In the genomic region with DNA sequence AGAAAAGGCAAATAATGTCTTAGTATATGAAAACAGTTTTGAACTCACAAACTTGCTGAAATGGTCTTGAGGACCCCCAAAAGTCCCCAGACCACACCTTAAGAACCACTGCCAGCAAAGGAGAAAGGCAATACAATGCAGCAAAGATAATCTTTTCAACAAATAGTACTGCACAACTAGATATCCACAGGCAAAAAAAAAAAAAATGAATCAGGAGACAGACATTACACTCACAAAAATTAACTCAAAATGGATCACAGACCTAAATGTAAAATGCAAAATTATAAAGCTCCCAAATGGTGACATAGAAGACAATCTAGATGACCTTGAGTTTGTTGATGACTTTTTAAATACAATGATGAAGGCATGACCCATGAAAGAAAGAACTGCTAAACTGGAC, we compare ENCODE assay signal across 24 cellular contexts. TPM values are rescaled to one million over a fixed set of nuclear protein-coding genes. Genes with fewer than 3 reads are reported as not detected.
DNase-seq lines count a peak whose midpoint lies in the region; ATAC-seq, FAIRE-seq and TF ChIP-seq lines count a peak whose summit lies in the region.
"Had no signal": no experiment of that assay in that cellular context is flagged by ENCODE, and none has a peak within 500 bp of the region (broad histone marks: within the 10 kb centered on the region; RNA-seq: fewer than 3 reads in every experiment).

No MANE protein-coding gene starts in this region.

- no peak overlapping the region for H3K4me2 ChIP-seq in H1 (ENCODE audit: insufficient read depth in 1 of 2, low read depth in 2 of 2, low read length in 2 of 2)

- no peaks in the 10 kb centered on the region for H3K23me2 ChIP-seq in H1 (ENCODE audit: low read depth, low read length)

- no peak overlapping the region for H2AK5ac ChIP-seq in H1 (ENCODE audit: low read depth, low read length)

- no peak overlapping the region for H4K91ac ChIP-seq in H1 (replicated peaks; ENCODE audit: insufficient read length, low read length)

- peaks cover 3% of the 10 kb centered on the region; the same call in 1 of the 2 replicates for H3K79me1 ChIP-seq in H1 (ENCODE audit: low read depth, low read length)

- no peaks in the 10 kb centered on the region for H3K9me3 ChIP-seq in cardiac muscle cell (ENCODE audit: low read depth)
- no peaks in the 10 kb centered on the region for H3K9me3 ChIP-seq in heart left ventricle
- no peaks in the 10 kb centered on the region for H3K9me3 ChIP-seq in T-helper 17 cell (ENCODE audit: control insufficient read depth, low read length, poor library complexity, severe bottlenecking)
- no peaks in the 10 kb centered on the region for H3K9me3 ChIP-seq in H1 (ENCODE audit: insufficient read depth in 2 of 2, low read depth in 1 of 2, low read length in 1 of 2)
- H3K9me3 ChIP-seq: adrenal gland, Caco-2, ovary, sigmoid colon, SJSA1 had no signal

- H3K27ac ChIP-seq in cardiac muscle cell (peak overlapping the region; percentile 37), heart left ventricle (peak overlapping the region in 1 of 12 donors; percentile 16), H1 (ENCODE audit: low read depth, low read length) (no peak overlapping the region)
- H3K27ac ChIP-seq: adrenal gland, ovary, SJSA1 had no signal

- intact Hi-C loops in heart left ventricle (cut with DNase I), result no loop called here

- H3K27ac Mint-ChIP-seq in T-helper 17 cell, result peak overlapping the region; percentile 79
- no peak overlapping the region for H3K27ac Mint-ChIP-seq in stimulated activated naive CD8-positive, alpha-beta T cell treated with anti-CD3 and anti-CD28 coated beads, Interleukin-15, amount 100 ng/mL, for 72 hours

- H2BK5ac ChIP-seq in H1 (ENCODE audit: low read depth, low read length), result no peak overlapping the region

- no peak for TF ChIP-seq POLR2A in heart left ventricle (IDR thresholded peaks at IDR 0.05)
- TF ChIP-seq POLR2A in H1 (IDR thresholded peaks at IDR 0.05; ENCODE audit: control extremely low read depth in 1 of 2, low read depth in 2 of 2, low read length in 2 of 2), result no peak

- no peak overlapping the region for H3K23ac ChIP-seq in H1 (ENCODE audit: insufficient read length)

- no peak for TF ChIP-seq CTCF in cardiac muscle cell (IDR thresholded peaks at IDR 0.05; ENCODE audit: low read depth, low read length)
- TF ChIP-seq CTCF in heart left ventricle (IDR thresholded peaks at IDR 0.05), result no peak
- TF ChIP-seq CTCF in H1 (IDR thresholded peaks at IDR 0.05; ENCODE audit: control extremely low read depth in 1 of 3, insufficient read depth in 1 of 3, low read depth in 1 of 3, low read length in 3 of 3), result no peak

- no peaks in the 10 kb centered on the region for H3K9me3 Mint-ChIP-seq in stimulated activated naive CD8-positive, alpha-beta T cell treated with anti-CD3 and anti-CD28 coated beads, Interleukin-15, amount 100 ng/mL, for 72 hours

- no peaks in the 10 kb centered on the region for H3K27me3 Mint-ChIP-seq in T-helper 17 cell
- no peaks in the 10 kb centered on the region for H3K27me3 Mint-ChIP-seq in stimulated activated naive CD8-positive, alpha-beta T cell treated with anti-CD3 and anti-CD28 coated beads, Interleukin-15, amount 100 ng/mL, for 72 hours

- DNase-seq in cardiac muscle cell (ENCODE audit: low read depth in 1 of 2, low spot score in 1 of 2), result no peak
- DNase-seq in heart left ventricle, result no peak
- DNase-seq in T-helper 17 cell, result no peak
- no peak for DNase-seq in H1 (ENCODE audit: low read depth in 1 of 2, low spot score in 2 of 2)
- no peak for DNase-seq in stimulated activated naive CD8-positive, alpha-beta T cell treated with anti-CD3 and anti-CD28 coated beads, Interleukin-15, amount 100 ng/mL, for 72 hours
- DNase-seq in DMS 273 treated with DMSO at 0.1 percent for 48 hours (lab: John Stamatoyannopoulos, UW), result no peak
- no peak for DNase-seq in KBM-7
- DNase-seq: adrenal gland; Caco-2; effector CD8-positive, alpha-beta T cell; EL; glutamatergic neuron; KG1; left ventricle myocardium superior; NCI-H2107; NCI-H526; ovary; sigmoid colon; substantia nigra; T1000 had no signal

- H3K4me1 ChIP-seq in cardiac muscle cell (ENCODE audit: low read depth) (peaks cover 33% of the 10 kb centered on the region), heart left ventricle (peaks cover 12 to 100% (median 80%) of the 10 kb centered on the region in 12 donors), H1 (replicated peaks in 1 of 4; ENCODE audit: control insufficient read depth in 3 of 4, insufficient read depth in 4 of 4, low read length in 3 of 4) (no peaks in the 10 kb centered on the region; a peak in 1 of 7 replicates)

- POLR2A ChIA-PET in H1 (lab: Charles Lee; ENCODE audit: partially characterized antibody), result interaction anchor here (1.2 kb wide), 1 partner anchor 9 kb away, joined by 3 read pairs; no protein-coding TSS in a partner anchor

- no peak overlapping the region for H2BK120ac ChIP-seq in H1 (replicated peaks; ENCODE audit: low read depth, low read length)

- peaks cover 14 to 100% of the 10 kb centered on the region in 2 experiments for H3K79me2 ChIP-seq in H1 (ENCODE audit: control insufficient read depth in 1 of 2, insufficient read depth in 2 of 2, low read length in 2 of 2)

- CTCF ChIA-PET in H1 (lab: Charles Lee; ENCODE audit: partially characterized antibody), result interaction anchor here (0.7 to 1.1 kb wide), 2 partner anchors 19 to 157 kb away, joined by 5 read pairs; no protein-coding TSS in a partner anchor

- ATAC-seq in heart left ventricle (no peak), T-helper 17 cell (no peak), GM18520 (IDR thresholded peaks at IDR 0.05; ENCODE audit: unreplicated experiment) (no peak)
- no peak for ATAC-seq in stimulated activated naive CD8-positive, alpha-beta T cell treated with anti-CD3 and anti-CD28 coated beads, Interleukin-15, amount 100 ng/mL, for 72 hours
- ATAC-seq: HCT116, left ventricle myocardium superior had no signal

- no peak overlapping the region for H3K14ac ChIP-seq in H1 (ENCODE audit: insufficient read length)

- H3K9ac ChIP-seq in H1 (replicated peaks in 1 of 4; ENCODE audit: extremely low read depth in 1 of 4, low read depth in 3 of 4, low read length in 3 of 4), result no peak overlapping the region

- no peak overlapping the region for H2BK20ac ChIP-seq in H1 (ENCODE audit: low read length)

- H3K18ac ChIP-seq in H1 (ENCODE audit: extremely low read depth, low read length), result no peak overlapping the region

- no peaks in the 10 kb centered on the region for H3K27me3 ChIP-seq in cardiac muscle cell
- no peaks in the 10 kb centered on the region for H3K27me3 ChIP-seq in heart left ventricle
- no peaks in the 10 kb centered on the region for H3K27me3 ChIP-seq in H1 (replicated peaks in 1 of 4; ENCODE audit: control insufficient read depth in 3 of 4, extremely low read depth in 1 of 4, insufficient read depth in 3 of 4, low read length in 3 of 4)
- H3K27me3 ChIP-seq: adrenal gland, ovary, sigmoid colon, SJSA1 had no signal

- H2BK12ac ChIP-seq in H1 (ENCODE audit: low read depth, low read length), result no peak overlapping the region

- H3K36me3 ChIP-seq in cardiac muscle cell (no peaks in the 10 kb centered on the region), heart left ventricle (no peaks in the 10 kb centered on the region), H1 (ENCODE audit: control insufficient read depth in 2 of 4, insufficient read depth in 4 of 4, low read length in 3 of 4) (no peaks in the 10 kb centered on the region)
- H3K36me3 ChIP-seq: adrenal gland, ovary, sigmoid colon, SJSA1 had no signal

- H3K4me3 ChIP-seq in cardiac muscle cell (no peak overlapping the region), heart left ventricle (no peak overlapping the region), H1 (ENCODE audit: extremely low read depth in 1 of 4, insufficient read depth in 2 of 4, low read depth in 3 of 4, low read length in 4 of 4) (no peak overlapping the region)
- H3K4me3 ChIP-seq: adrenal gland, ovary, sigmoid colon, SJSA1 had no signal

- no peak overlapping the region for H2BK15ac ChIP-seq in H1 (ENCODE audit: low read length)

- H3K4ac ChIP-seq in H1 (replicated peaks; ENCODE audit: insufficient read length, low read depth, low read length), result no peak overlapping the region

- in situ Hi-C loops in KBM-7 (cut with MboI; ENCODE audit: low pct_unique_long_range_greater_than_20kb, low sequenced_read_pairs), result no loop called here

- H4K5ac ChIP-seq in H1 (ENCODE audit: insufficient read length, low read depth, low read length), result no peak overlapping the region

- TF ChIP-seq RAD21 in H1 (IDR thresholded peaks at IDR 0.05 in 1 of 2, conservative IDR thresholded peaks at IDR 0.05 in 1 of 2; ENCODE audit: low read depth in 2 of 2, low read length in 2 of 2), result no peak

- peaks cover 51% of the 10 kb centered on the region for H3K4me1 Mint-ChIP-seq in T-helper 17 cell
- H3K4me1 Mint-ChIP-seq in stimulated activated naive CD8-positive, alpha-beta T cell treated with anti-CD3 and anti-CD28 coated beads, Interleukin-15, amount 100 ng/mL, for 72 hours, result peaks cover 87% of the 10 kb centered on the region

- no peak overlapping the region for H2AFZ ChIP-seq in H1 (ENCODE audit: low read length)

- TF ChIP-seq EP300 in H1 (IDR thresholded peaks at IDR 0.05; ENCODE audit: borderline replicate concordance in 1 of 2, low read depth in 2 of 2, low read length in 2 of 2), result no peak

- H3K56ac ChIP-seq in H1 (replicated peaks; ENCODE audit: insufficient read length, low read depth, low read length), result peak overlapping the region; percentile 2

- no peak for FAIRE-seq in H1 (lab: Jason Lieb, UNC)
- FAIRE-seq: GM19239 had no signal

- H3K4me3 Mint-ChIP-seq in T-helper 17 cell, result no peak overlapping the region
- H3K4me3 Mint-ChIP-seq in stimulated activated naive CD8-positive, alpha-beta T cell treated with anti-CD3 and anti-CD28 coated beads, Interleukin-15, amount 100 ng/mL, for 72 hours, result peak overlapping the region; percentile 41 to 54

- no peaks in the 10 kb centered on the region for H3K36me3 Mint-ChIP-seq in T-helper 17 cell (ENCODE audit: low read depth)

- no peak overlapping the region for H4K8ac ChIP-seq in H1 (ENCODE audit: extremely low read depth, insufficient read depth, low read length)

- H4K20me1 ChIP-seq in H1 (replicated peaks in 1 of 2; ENCODE audit: control insufficient read depth in 1 of 2, insufficient read depth in 2 of 2, low read length in 2 of 2), result peaks cover 5 to 13% of the 10 kb centered on the region in 2 experiments

RNA-seq across cellular contexts. Expression of a gene that starts 8.3 kb away (rescaled TPM):
- total RNA-seq in cardiac muscle cell, result 110 TPM in 2 replicates
- 49.9 and 50.4 TPM in 2 replicates for polyA plus RNA-seq in cardiac muscle cell
- 100 to 1,000 TPM; 139 to 207 (median 183) TPM for total RNA-seq in heart left ventricle
- 100 to 1,000 TPM in 1 of 2 donors, 10 to 100 TPM in 1; 36.1 to 117 TPM for polyA plus RNA-seq in heart left ventricle
- 100 to 1,000 TPM; 122 to 124 TPM for total RNA-seq in T-helper 17 cell
- 63.5 and 69.4 TPM in 2 replicates for total RNA-seq in H1 (2021; fragmentation: NEBNext Ultra II Directional; extraction: Animal tissue kit (Norgen Biotek cat#: 25700))
- 49.7 and 71.3 TPM in 2 replicates for polyA plus RNA-seq in H1 (2011; rRNA removed)
- 64.2 TPM for polyA plus RNA-seq in H1 (2011; cell fraction: cytosol; rRNA removed)
- 52.6 TPM for polyA plus RNA-seq in H1 (2011; cell fraction: nucleus; rRNA removed)
- 36.4 to 49.3 TPM (median 46.6 TPM) in 4 replicates for polyA plus RNA-seq in H1 (2012, experiment 1 of 2)
- 5.0 TPM for polyA plus RNA-seq in H1 (2012, experiment 2 of 2)
- polyA plus RNA-seq in H1 (2013, experiment 1 of 2), result 45.6 TPM
- 45.0 TPM for polyA plus RNA-seq in H1 (2013, experiment 2 of 2)
- polyA minus RNA-seq in H1 (2011; rRNA and poly(A)+ RNA removed), result 170 and 203 TPM in 2 replicates
- 87.3 TPM for polyA minus RNA-seq in H1 (2011; cell fraction: cytosol; rRNA and poly(A)+ RNA removed)
- polyA minus RNA-seq in H1 (2011; cell fraction: nucleus; rRNA and poly(A)+ RNA removed), result 168 TPM
